Comparison of ENCODE assay signal across 8 cellular contexts in the genomic region with DNA sequence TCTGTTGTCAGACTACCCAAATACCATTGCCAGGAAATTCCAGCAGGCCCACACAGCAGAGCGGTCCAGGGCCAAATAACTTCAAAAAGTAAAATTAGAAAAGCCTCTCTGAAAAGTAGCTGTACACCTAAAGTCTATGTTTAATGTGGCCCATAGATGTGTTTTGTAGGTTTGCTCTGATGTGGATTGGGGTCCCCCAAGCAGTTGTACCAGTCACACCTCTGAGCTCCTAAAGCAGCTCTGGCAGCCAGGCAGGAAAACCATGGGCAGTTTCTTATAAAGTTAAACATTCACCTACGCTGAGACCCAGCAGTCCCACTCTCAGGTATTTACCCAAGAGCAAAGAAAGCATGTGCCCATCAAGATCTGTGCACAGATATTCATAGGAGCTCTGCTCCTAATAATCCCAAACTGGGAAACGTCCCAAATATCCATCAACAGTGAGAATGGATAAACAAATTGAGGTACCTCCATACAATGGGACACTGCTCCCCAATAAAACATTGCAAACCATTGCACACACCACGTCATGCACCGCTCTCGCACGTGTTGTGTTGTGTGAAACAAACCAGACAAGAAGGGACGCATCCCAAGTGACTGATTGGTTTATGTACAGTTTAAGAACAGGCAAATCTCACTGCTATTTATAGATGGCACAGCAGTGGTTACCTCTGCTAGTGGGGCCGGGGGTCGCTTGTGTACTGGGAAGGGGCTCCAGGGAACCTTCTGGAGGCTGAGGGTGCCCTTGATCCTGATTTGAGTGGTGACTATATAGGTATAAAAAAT. TPM values are rescaled to one million over a fixed set of nuclear protein-coding genes. Genes with fewer than 3 reads are reported as not detected.
DNase-seq lines count a peak whose midpoint lies in the region; ATAC-seq and TF ChIP-seq lines count a peak whose summit lies in the region.

No MANE protein-coding gene starts in this region.

- H3K4me1 ChIP-seq in parathyroid adenoma, result peaks cover 11% of the 10 kb centered on the region

- H3K4me3 ChIP-seq in parathyroid adenoma (ENCODE audit: low read depth, low read length), result no peak overlapping the region

- no peaks in the 10 kb centered on the region for H3K9me3 ChIP-seq in parathyroid adenoma (ENCODE audit: control insufficient read depth, low read length)

- no peak for DNase-seq in chondrocyte (ENCODE audit: low spot score)
- DNase-seq in stimulated activated CD4-positive, alpha-beta T cell treated with anti-CD3 and anti-CD28 coated beads, Interleukin-4, amount 100 ng/mL, for 24 hours, result no peak

- no peak for TF ChIP-seq CTCF in chondrocyte (IDR thresholded peaks at IDR 0.05)
- no peak for TF ChIP-seq CTCF in parathyroid adenoma (IDR thresholded peaks at IDR 0.05)

- H3K36me3 Mint-ChIP-seq in chondrocyte (ENCODE audit: low read depth), result no peaks in the 10 kb centered on the region

- peak overlapping the region; percentile 85 for H2AFZ ChIP-seq in parathyroid adenoma

- H3K27me3 ChIP-seq in parathyroid adenoma (ENCODE audit: control insufficient read depth, insufficient read depth, low read length), result no peaks in the 10 kb centered on the region

- H3K4me2 ChIP-seq in parathyroid adenoma (ENCODE audit: low read length), result peak overlapping the region; percentile 47

- no peak overlapping the region for H3K27ac ChIP-seq in parathyroid adenoma

- H3K9me3 Mint-ChIP-seq in chondrocyte (ENCODE audit: low read depth), result no peaks in the 10 kb centered on the region

- no peak overlapping the region for H3K9ac ChIP-seq in parathyroid adenoma

- H3K4me3 Mint-ChIP-seq in chondrocyte (ENCODE audit: unreplicated experiment), result peak overlapping the region; percentile 33

- H3K36me3 ChIP-seq in parathyroid adenoma (ENCODE audit: control insufficient read depth, insufficient read depth, low read length), result no peaks in the 10 kb centered on the region

- H3K27ac Mint-ChIP-seq in chondrocyte (ENCODE audit: unreplicated experiment), result no peak overlapping the region

- peak; percentile 18 for ATAC-seq in GM18870 (IDR thresholded peaks at IDR 0.05; ENCODE audit: unreplicated experiment)
- ATAC-seq in HG03280 (IDR thresholded peaks at IDR 0.05; ENCODE audit: unreplicated experiment), result peak; percentile 28
- ATAC-seq in HG03025 (IDR thresholded peaks at IDR 0.05; ENCODE audit: low FRiP score, unreplicated experiment), result no peak
- no peak for ATAC-seq in HG03571 (IDR thresholded peaks at IDR 0.05; ENCODE audit: unreplicated experiment)
- no peak for ATAC-seq in HG02840 (IDR thresholded peaks at IDR 0.05; ENCODE audit: low FRiP score, unreplicated experiment)

- H3K27me3 Mint-ChIP-seq in chondrocyte (ENCODE audit: low read depth), result no peaks in the 10 kb centered on the region

- peaks cover 31% of the 10 kb centered on the region for H3K4me1 Mint-ChIP-seq in chondrocyte (ENCODE audit: low read depth)

- no peaks in the 10 kb centered on the region for H3K79me2 ChIP-seq in parathyroid adenoma

RNA-seq across cellular contexts. Expression of a gene that starts 15.8 kb away (rescaled TPM):
- not detected in 3 replicates for total RNA-seq in chondrocyte

RNA-seq across cellular contexts. Expression of a gene that starts 20.6 kb away (rescaled TPM):
- not detected in 3 replicates for total RNA-seq in chondrocyte

RNA-seq across cellular contexts. Expression of a gene that starts 23.5 kb away (rescaled TPM):
- not detected in 3 replicates for total RNA-seq in chondrocyte

RNA-seq across cellular contexts. Expression of a gene that starts 27.8 kb away (rescaled TPM):
- not detected in 3 replicates for total RNA-seq in chondrocyte

RNA-seq across cellular contexts. Expression of a gene that starts 40.9 kb away (rescaled TPM):
- total RNA-seq in chondrocyte, result 2.7 to 4.6 TPM (median 3.6 TPM) in 3 replicates

Comparison
In these comparisons a context has a peak if more than half of its experiments do, and no peak if none do; other contexts are left out.
1. ATAC-seq: peak in GM18870 (single experiment) and HG03280 (single experiment); none in HG03025 (single experiment), HG03571 (single experiment) and HG02840 (single experiment).